ENCODE assay signal across 8 cellular contexts in genomic region chr14:101965796-101966718, GRCh38. TPM values are rescaled to one million over a fixed set of nuclear protein-coding genes. Genes with fewer than 3 reads are reported as not detected.
DNase-seq lines count a peak whose midpoint lies in the region; ATAC-seq, FAIRE-seq and TF ChIP-seq lines count a peak whose summit lies in the region.

No MANE protein-coding gene starts in this region.

- H3K9me3 ChIP-seq in heart right ventricle: no peaks in the 10 kb centered on the region

- H3K27ac ChIP-seq in heart right ventricle: peak overlapping the region in 8 of 10 donors; percentile 94 to 98 (median 97)
- peak overlapping the region; percentile 92 for H3K27ac ChIP-seq in layer of hippocampus (ENCODE audit: low read depth, low read length)

- H3K4me3 Mint-ChIP-seq in activated naive CD8-positive, alpha-beta T cell: peak overlapping the region; percentile 90
- H3K4me3 Mint-ChIP-seq in type B pancreatic cell: peak overlapping the region; percentile 92

- WGBS in heart right ventricle, 2 donors: 29 to 31% methylated on average over 5 of the region's 5 CpGs

- no peak for DNase-seq in heart right ventricle
- DNase-seq in left cardiac atrium: no peak
- DNase-seq in type B pancreatic cell (ENCODE audit: extremely low spot score, unreplicated experiment): no peak
- DNase-seq in occipital lobe (lab: John Stamatoyannopoulos, UW): no peak
- DNase-seq in frontal cortex (ENCODE audit: low spot score in 2 of 2): no peak

- no peaks in the 10 kb centered on the region for H3K27me3 Mint-ChIP-seq in activated naive CD8-positive, alpha-beta T cell
- peaks cover 4% of the 10 kb centered on the region for H3K27me3 Mint-ChIP-seq in type B pancreatic cell

- peaks cover 8 to 83% (median 63%) of the 10 kb centered on the region in 9 donors for H3K4me1 ChIP-seq in heart right ventricle

- no peaks in the 10 kb centered on the region for H3K9me3 Mint-ChIP-seq in activated naive CD8-positive, alpha-beta T cell (ENCODE audit: low read depth)
- H3K9me3 Mint-ChIP-seq in type B pancreatic cell: no peaks in the 10 kb centered on the region

- H3K4me1 Mint-ChIP-seq in activated naive CD8-positive, alpha-beta T cell (ENCODE audit: low read depth): peaks cover 47% of the 10 kb centered on the region
- peaks cover 37% of the 10 kb centered on the region for H3K4me1 Mint-ChIP-seq in type B pancreatic cell (ENCODE audit: unreplicated experiment)

- TF ChIP-seq CTCF in heart right ventricle (IDR thresholded peaks at IDR 0.05) (no peak), type B pancreatic cell (conservative IDR thresholded peaks at IDR 0.05) (no peak)

- H3K36me3 Mint-ChIP-seq in activated naive CD8-positive, alpha-beta T cell: peaks cover 2% of the 10 kb centered on the region
- peaks cover 8% of the 10 kb centered on the region for H3K36me3 Mint-ChIP-seq in type B pancreatic cell

- peak overlapping the region; percentile 89 for H3K27ac Mint-ChIP-seq in activated naive CD8-positive, alpha-beta T cell
- peak overlapping the region; percentile 85 for H3K27ac Mint-ChIP-seq in type B pancreatic cell

- ATAC-seq in heart right ventricle (no peak), left cardiac atrium (no peak), GM21619 (IDR thresholded peaks at IDR 0.05; ENCODE audit: unreplicated experiment) (no peak)

- peaks cover 0 to 19% (median 0%) of the 10 kb centered on the region in 9 donors for H3K36me3 ChIP-seq in heart right ventricle

- intact Hi-C loops in heart right ventricle (cut with DNase I): loop anchor here in 4 of 10 donors (2.0 to 10.0 kb wide), 4 partner anchors 121 to 349 kb away; partner anchors contain the start of genes ZNF839 (in 2 of the 4) and HSP90AA1 (in 1 of the 4)
- intact Hi-C loops in left cardiac atrium (cut with DNase I): loop anchor here (10.0 kb wide), 1 partner anchor 201 kb away; the partner anchor contains the start of gene PPP2R5C (in 2 of the 2)

- no peak for FAIRE-seq in frontal cortex (lab: Jason Lieb, UNC)

- H3K4me3 ChIP-seq in heart right ventricle: peak overlapping the region; percentile 83 to 100 (median 99)

- no peaks in the 10 kb centered on the region for H3K27me3 ChIP-seq in heart right ventricle
- H3K27me3 ChIP-seq in layer of hippocampus (ENCODE audit: control insufficient read depth, insufficient read depth, low read length): no peaks in the 10 kb centered on the region

RNA-seq across cellular contexts. Expression of gene DYNC1H1, which starts 1.7 kb away (rescaled TPM):
- total RNA-seq in heart right ventricle: 100 to 1,000 TPM; 413 to 777 (median 634) TPM
- 100 to 1,000 TPM; 173 to 331 TPM for polyA plus RNA-seq in heart right ventricle
- total RNA-seq in left cardiac atrium: 100 to 1,000 TPM; 298 to 361 TPM
- 413 and 489 TPM in 2 replicates for total RNA-seq in type B pancreatic cell (ENCODE audit: low replicate concordance)
- 677 TPM for total RNA-seq in occipital lobe
- total RNA-seq in frontal cortex: 565 TPM
